Comparison of ENCODE assay signal across 9 cellular contexts in genomic region chr13:24709186-24709913, GRCh38. TPM values are rescaled to one million over a fixed set of nuclear protein-coding genes. Genes with fewer than 3 reads are reported as not detected.
DNase-seq lines count a peak whose midpoint lies in the region; ATAC-seq and TF ChIP-seq lines count a peak whose summit lies in the region.
"Had no signal": no experiment of that assay in that cellular context is flagged by ENCODE, and none has a peak within 500 bp of the region (broad histone marks: within the 10 kb centered on the region; RNA-seq: fewer than 3 reads in every experiment).

No MANE protein-coding gene starts in this region.

- ATAC-seq in HG02678 (IDR thresholded peaks at IDR 0.05; ENCODE audit: unreplicated experiment) = peak; percentile 70
- no peak for ATAC-seq in right cardiac atrium

- H3K36me3 ChIP-seq in WERI-Rb-1 = no peaks in the 10 kb centered on the region
- H3K36me3 ChIP-seq in effector memory CD4-positive, alpha-beta T cell (ENCODE audit: control insufficient read depth, insufficient read depth, low read length) = no peaks in the 10 kb centered on the region
- H3K36me3 ChIP-seq: lower lobe of right lung had no signal

- H3K27me3 ChIP-seq in WERI-Rb-1 (ENCODE audit: insufficient read depth, low read depth, severe bottlenecking) = no peaks in the 10 kb centered on the region
- no peaks in the 10 kb centered on the region for H3K27me3 ChIP-seq in effector memory CD4-positive, alpha-beta T cell (replicated peaks; ENCODE audit: control insufficient read depth, insufficient read depth, low read length, poor library complexity, severe bottlenecking)
- no peaks in the 10 kb centered on the region for H3K27me3 ChIP-seq in right cardiac atrium (ENCODE audit: control insufficient read depth, insufficient read depth)

- H3K9me3 ChIP-seq in WERI-Rb-1 (ENCODE audit: severe bottlenecking) (no peaks in the 10 kb centered on the region), right cardiac atrium (ENCODE audit: control insufficient read depth, low read length) (no peaks in the 10 kb centered on the region)
- no peaks in the 10 kb centered on the region for H3K9me3 ChIP-seq in effector memory CD4-positive, alpha-beta T cell (ENCODE audit: control insufficient read depth, low read length)
- H3K9me3 ChIP-seq: lower lobe of right lung had no signal

- 78% methylated on average over 18 of the region's 18 CpGs for WGBS in right cardiac atrium

- H3K4me1 ChIP-seq in effector memory CD4-positive, alpha-beta T cell (ENCODE audit: control insufficient read depth, insufficient read depth, low read length, poor library complexity, severe bottlenecking) = peaks cover 8% of the 10 kb centered on the region
- peaks cover 3% of the 10 kb centered on the region for H3K4me1 ChIP-seq in right cardiac atrium (ENCODE audit: control insufficient read depth, insufficient read depth, low read length)
- H3K4me1 ChIP-seq: lower lobe of right lung had no signal

- DNase-seq in GDM1 (lab: John Stamatoyannopoulos, UW) = peak; percentile 92
- DNase-seq in WERI-Rb-1 = no peak
- DNase-seq in effector memory CD4-positive, alpha-beta T cell = peak; percentile 19 to 58 (median 39)
- no peak for DNase-seq in SHP77 (lab: John Stamatoyannopoulos, UW)
- no peak for DNase-seq in NCI-H1930 (lab: John Stamatoyannopoulos, UW)
- DNase-seq in right cardiac atrium = no peak
- DNase-seq in cardiac septum (ENCODE audit: low spot score) = no peak
- DNase-seq: lower lobe of right lung had no signal

- intact Hi-C loops in right cardiac atrium (cut with DNase I) = no loop called here
- intact Hi-C loops in cardiac septum (cut with DNase I) = no loop called here

- H3K27ac ChIP-seq in WERI-Rb-1 (no peak overlapping the region), right cardiac atrium (ENCODE audit: low read length) (no peak overlapping the region)
- H3K27ac ChIP-seq in effector memory CD4-positive, alpha-beta T cell (ENCODE audit: insufficient read depth, low read length, poor library complexity, severe bottlenecking) = no peak overlapping the region
- H3K27ac ChIP-seq: lower lobe of right lung had no signal

- TF ChIP-seq CTCF in WERI-Rb-1 (IDR thresholded peaks at IDR 0.05; ENCODE audit: low read depth, low read length) = 0 out of 2 replicates have a peak, but pooled peaks have one; percentile 4

- H3K4me3 ChIP-seq in WERI-Rb-1 (ENCODE audit: low read depth, low read length) (no peak overlapping the region), right cardiac atrium (ENCODE audit: low read length) (no peak overlapping the region)
- no peak overlapping the region for H3K4me3 ChIP-seq in effector memory CD4-positive, alpha-beta T cell (ENCODE audit: insufficient read depth, low read depth, low read length, poor library complexity, severe bottlenecking)
- H3K4me3 ChIP-seq: lower lobe of right lung had no signal

RNA-seq across cellular contexts. Expression of gene ATP12A, which starts 29.1 kb away (rescaled TPM):
- total RNA-seq in right cardiac atrium = not detected
- not detected for polyA plus RNA-seq in right cardiac atrium
- total RNA-seq in cardiac septum = not detected

RNA-seq across cellular contexts. Expression of gene RNF17, which starts 54.6 kb away (rescaled TPM):
- total RNA-seq in right cardiac atrium = 1 to 10 TPM in 1 of 4 donors, not detected in 3; 1.1 TPM
- not detected for polyA plus RNA-seq in right cardiac atrium
- not detected for total RNA-seq in cardiac septum
- total RNA-seq: lower lobe of right lung had no signal

Comparison
In these comparisons a context has a peak if more than half of its experiments do, and no peak if none do; other contexts are left out.
1. DNase-seq: peak in GDM1 (single experiment) and effector memory CD4-positive, alpha-beta T cell (3 of 3); none in WERI-Rb-1 (single experiment), SHP77 (0 of 2), NCI-H1930 (0 of 2), right cardiac atrium (0 of 3) and cardiac septum (single experiment).